Comparison of ENCODE assay signal across 11 cellular contexts in the genomic region with DNA sequence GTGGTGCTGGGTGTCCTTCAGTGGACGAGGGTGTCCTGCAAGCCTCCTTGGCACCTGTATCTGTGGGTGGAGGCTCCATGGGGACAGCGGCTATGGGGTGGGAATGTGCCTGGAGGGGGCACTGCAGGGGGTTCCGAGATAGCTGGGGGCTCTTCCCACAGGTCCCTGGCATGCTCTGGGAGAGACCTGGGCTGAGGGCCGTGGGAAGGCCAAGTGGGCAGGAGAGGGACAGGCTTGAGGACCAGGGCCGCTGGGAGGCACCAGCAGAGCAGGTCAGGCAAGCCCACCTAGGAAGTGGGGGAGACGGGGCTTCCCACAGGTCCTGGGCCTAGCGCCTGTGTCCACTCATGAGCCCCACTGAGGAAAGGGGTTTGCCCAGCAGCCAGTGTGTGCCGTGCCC. TPM values are rescaled to one million over a fixed set of nuclear protein-coding genes. Genes with fewer than 3 reads are reported as not detected.
"Had no signal": no experiment of that assay in that cellular context is flagged by ENCODE, and none has a peak within 500 bp of the region (broad histone marks: within the 10 kb centered on the region; RNA-seq: fewer than 3 reads in every experiment).

No MANE protein-coding gene starts in this region.

- FAIRE-seq: H54, HepG2 had no signal

- H3K4me1 Mint-ChIP-seq: IgD-negative memory B cell had no signal

- H3K4me3 Mint-ChIP-seq: H9, HFFc6, IgD-negative memory B cell had no signal

- DNase-seq: GM23248, GOT3, H9, HCEC 1CT, HFFc6, KBM-7 had no signal

- H3K27ac Mint-ChIP-seq: HFFc6, IgD-negative memory B cell had no signal

- H3K4me3 ChIP-seq: GM23248 had no signal

- H3K27ac ChIP-seq: GM23248, HL-60 had no signal

- H3K9ac ChIP-seq: GM23248 had no signal

- H2AFZ ChIP-seq: GM23248 had no signal

- H3K9me3 Mint-ChIP-seq: H9, HFFc6, IgD-negative memory B cell had no signal

- ATAC-seq: HepG2 had no signal

RNA-seq across cellular contexts. Expression of gene LRRC75A, which starts 9.7 kb away (rescaled TPM):
- total RNA-seq: HepG2, HT1080 had no signal
